In genomic region chrX:2608638-2609430, GRCh38 we compare ENCODE assay signal across 1 cellular context.
TF ChIP-seq lines count a peak whose summit lies in the region.

No MANE protein-coding gene starts in this region.

TF ChIP-seq in HepG2, 621 proteins besides CTCF, POLR2A, EP300 and RAD21 (continued from another document and continues in another):
- no peak for TF ChIP-seq ZBTB26 (CRISPR knock-in tag; IDR thresholded peaks at IDR 0.05; ENCODE audit: borderline replicate concordance)
- TF ChIP-seq ZNF660 (CRISPR knock-in tag; IDR thresholded peaks at IDR 0.05; ENCODE audit: borderline replicate concordance, low read depth) = no peak
- TF ChIP-seq ZBTB40 (IDR thresholded peaks at IDR 0.05) = no peak
- TF ChIP-seq ZBTB40 (CRISPR knock-in tag; IDR thresholded peaks at IDR 0.05) = no peak; the same call in 1 of the 2 replicates
- TF ChIP-seq ZNF883 (CRISPR knock-in tag; IDR thresholded peaks at IDR 0.05; ENCODE audit: not compliant biosample characterization) = no peak
- TF ChIP-seq ZNF609 (CRISPR knock-in tag; IDR thresholded peaks at IDR 0.05; ENCODE audit: borderline replicate concordance) = no peak
- no peak for TF ChIP-seq IKZF4 (CRISPR knock-in tag; IDR thresholded peaks at IDR 0.05; ENCODE audit: borderline replicate concordance, low read depth, not compliant biosample characterization)
- peak; percentile 47 for TF ChIP-seq ZNF788 (CRISPR knock-in tag; IDR thresholded peaks at IDR 0.05; ENCODE audit: borderline replicate concordance)
- TF ChIP-seq BRD4 (CRISPR knock-in tag; IDR thresholded peaks at IDR 0.05) = no peak
- TF ChIP-seq NFIB (CRISPR knock-in tag; IDR thresholded peaks at IDR 0.05; ENCODE audit: borderline replicate concordance) = no peak
- TF ChIP-seq ZNF10 (CRISPR knock-in tag; IDR thresholded peaks at IDR 0.05; ENCODE audit: borderline replicate concordance, low read depth) = no peak
- TF ChIP-seq HIC2 (CRISPR knock-in tag; IDR thresholded peaks at IDR 0.05; ENCODE audit: low read depth) = no peak
- no peak for TF ChIP-seq HIVEP1 (CRISPR knock-in tag; IDR thresholded peaks at IDR 0.05)
- TF ChIP-seq WIZ (CRISPR knock-in tag; IDR thresholded peaks at IDR 0.05) = no peak
- no peak for TF ChIP-seq HHEX (CRISPR knock-in tag; IDR thresholded peaks at IDR 0.05)
- peak; percentile 75 for TF ChIP-seq HNF4A (CRISPR knock-in tag; IDR thresholded peaks at IDR 0.05)
- TF ChIP-seq ZNF354B (CRISPR knock-in tag; IDR thresholded peaks at IDR 0.05) = no peak
- 0 out of 2 replicates have a peak, but pooled peaks have one; percentile 14 for TF ChIP-seq ZNF292 (CRISPR knock-in tag; IDR thresholded peaks at IDR 0.05; ENCODE audit: borderline replicate concordance, low read depth)
- no peak for TF ChIP-seq CBFB (CRISPR knock-in tag; IDR thresholded peaks at IDR 0.05)
- no peak for TF ChIP-seq MBNL3 (CRISPR knock-in tag; conservative IDR thresholded peaks at IDR 0.05)
- TF ChIP-seq TBP (CRISPR knock-in tag; IDR thresholded peaks at IDR 0.05) = no peak
- no peak for TF ChIP-seq NFKB2 (CRISPR knock-in tag; IDR thresholded peaks at IDR 0.05; ENCODE audit: borderline replicate concordance)
- TF ChIP-seq ATF2 (CRISPR knock-in tag; IDR thresholded peaks at IDR 0.05) = no peak
- no peak; the same call in 1 of the 2 replicates for TF ChIP-seq ZNF280B (CRISPR knock-in tag; IDR thresholded peaks at IDR 0.05; ENCODE audit: borderline replicate concordance)
- no peak; the same call in 1 of the 2 replicates for TF ChIP-seq UBTF (CRISPR knock-in tag; IDR thresholded peaks at IDR 0.05)
- no peak for TF ChIP-seq ELF1 (CRISPR knock-in tag; IDR thresholded peaks at IDR 0.05)
